Comparison of ENCODE assay signal across 9 cellular contexts in the genomic region with DNA sequence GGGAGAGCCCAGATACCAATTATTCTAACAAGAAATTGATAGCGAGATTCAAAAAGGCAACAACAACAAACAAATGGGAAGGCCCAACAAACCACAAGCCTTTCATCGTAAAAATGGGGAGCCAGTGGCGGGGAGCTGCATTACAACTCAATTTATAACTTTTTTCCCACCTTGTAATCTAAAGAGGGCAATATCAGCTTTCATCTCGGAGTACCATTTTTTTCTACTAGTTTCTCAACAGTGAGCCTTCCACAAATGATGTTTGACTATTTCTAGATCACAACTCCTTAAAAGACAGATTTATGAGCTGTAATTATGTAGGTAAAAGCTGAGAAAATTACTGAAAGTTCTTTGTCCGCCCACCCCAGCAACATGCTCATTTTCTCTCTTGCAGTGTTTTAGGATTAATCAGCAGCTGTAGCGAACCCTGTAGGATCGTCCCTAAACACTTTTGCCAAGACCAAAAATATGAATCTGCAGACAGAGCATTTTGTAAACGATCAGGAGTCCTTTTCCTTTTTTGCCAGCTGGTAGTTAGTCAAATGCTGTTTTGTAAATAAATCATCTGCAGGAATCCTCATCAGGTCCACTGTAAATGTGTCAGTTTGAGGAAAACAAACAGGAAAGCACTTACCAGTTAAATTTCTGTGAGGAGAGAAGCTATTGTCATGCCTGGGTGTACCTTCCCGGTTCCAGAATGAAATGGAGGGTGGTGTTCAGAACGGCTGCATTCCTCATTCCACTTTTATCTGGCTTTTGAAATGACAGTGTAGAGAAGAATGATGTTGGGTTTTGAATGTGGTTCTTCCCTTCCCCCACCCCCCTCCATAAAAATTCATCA. TPM values are rescaled to one million over a fixed set of nuclear protein-coding genes. Genes with fewer than 3 reads are reported as not detected.
DNase-seq lines count a peak whose midpoint lies in the region; ATAC-seq and TF ChIP-seq lines count a peak whose summit lies in the region.
"Had no signal": no experiment of that assay in that cellular context is flagged by ENCODE, and none has a peak within 500 bp of the region (broad histone marks: within the 10 kb centered on the region; RNA-seq: fewer than 3 reads in every experiment).

No MANE protein-coding gene starts in this region.

- peak overlapping the region; percentile 19 to 30 for H3K4me3 ChIP-seq in stomach smooth muscle (ENCODE audit: low read length in 2 of 2)

- CTCF ChIA-PET in RWPE1 (lab: Yijun Ruan, JAX): no interaction called here

- H3K4me1 ChIP-seq in stomach smooth muscle (ENCODE audit: control insufficient read depth, insufficient read depth, low read length): no peaks in the 10 kb centered on the region

- H3K4me3 Mint-ChIP-seq in activated T-helper 2 cell treated with anti-CD3 and anti-CD28 coated beads, Interferon-gamma antibody, Interleukin-2, Interleukin-4, amounts not matched to agents 10 μg/mL and 5 μg/mL and 100 μg/mL, durations not matched to agents 14 hours and 24 hours and 36 hours (ENCODE audit: low read depth): no peak overlapping the region

- H3K27me3 ChIP-seq in stomach smooth muscle (ENCODE audit: control insufficient read depth in 1 of 2, insufficient read depth in 2 of 2, low read length in 2 of 2): no peaks in the 10 kb centered on the region

- H3K4me1 Mint-ChIP-seq in activated T-helper 2 cell treated with anti-CD3 and anti-CD28 coated beads, Interferon-gamma antibody, Interleukin-2, Interleukin-4, amounts not matched to agents 10 μg/mL and 5 μg/mL and 100 μg/mL, durations not matched to agents 14 hours and 24 hours and 36 hours (ENCODE audit: low read depth): peaks cover 4% of the 10 kb centered on the region

- no peaks in the 10 kb centered on the region for H3K9me3 ChIP-seq in stomach smooth muscle (ENCODE audit: control insufficient read depth in 2 of 2, low read length in 2 of 2)

- ATAC-seq in left ventricle myocardium superior (peak; percentile 37), GM18909 (IDR thresholded peaks at IDR 0.05; ENCODE audit: poor library complexity, unreplicated experiment) (no peak), GM21447 (IDR thresholded peaks at IDR 0.05; ENCODE audit: unreplicated experiment) (no peak)

- H3K36me3 Mint-ChIP-seq in activated T-helper 2 cell treated with anti-CD3 and anti-CD28 coated beads, Interferon-gamma antibody, Interleukin-2, Interleukin-4, amounts not matched to agents 10 μg/mL and 5 μg/mL and 100 μg/mL, durations not matched to agents 14 hours and 24 hours and 36 hours (ENCODE audit: low read depth): no peaks in the 10 kb centered on the region

- H3K27ac Mint-ChIP-seq in activated T-helper 2 cell treated with anti-CD3 and anti-CD28 coated beads, Interferon-gamma antibody, Interleukin-2, Interleukin-4, amounts not matched to agents 10 μg/mL and 5 μg/mL and 100 μg/mL, durations not matched to agents 14 hours and 24 hours and 36 hours: no peak overlapping the region

- no peak overlapping the region for H3K9ac ChIP-seq in stomach smooth muscle (ENCODE audit: low read length in 2 of 2)

- H3K36me3 ChIP-seq in stomach smooth muscle (ENCODE audit: control insufficient read depth in 2 of 2, insufficient read depth in 2 of 2, low read length in 2 of 2): no peaks in the 10 kb centered on the region

- peaks cover 23% of the 10 kb centered on the region for H3K27me3 Mint-ChIP-seq in activated T-helper 2 cell treated with anti-CD3 and anti-CD28 coated beads, Interferon-gamma antibody, Interleukin-2, Interleukin-4, amounts not matched to agents 10 μg/mL and 5 μg/mL and 100 μg/mL, durations not matched to agents 14 hours and 24 hours and 36 hours (ENCODE audit: low read depth)

- DNase-seq in DMS79 treated with DMSO at 0.1 percent for 48 hours (lab: John Stamatoyannopoulos, UW) (peak; percentile 9), DMS79 (lab: John Stamatoyannopoulos, UW) (no peak), RWPE1 (ENCODE audit: low spot score) (peak; percentile 21), left ventricle myocardium superior (no peak)
- DNase-seq in activated T-helper 2 cell treated with anti-CD3 and anti-CD28 coated beads, Interferon-gamma antibody, Interleukin-2, Interleukin-4, amounts not matched to agents 10 μg/mL and 5 μg/mL and 100 μg/mL, durations not matched to agents 14 hours and 24 hours and 36 hours (ENCODE audit: low spot score): no peak
- DNase-seq: 8988T had no signal

- H3K9me3 Mint-ChIP-seq in activated T-helper 2 cell treated with anti-CD3 and anti-CD28 coated beads, Interferon-gamma antibody, Interleukin-2, Interleukin-4, amounts not matched to agents 10 μg/mL and 5 μg/mL and 100 μg/mL, durations not matched to agents 14 hours and 24 hours and 36 hours: no peaks in the 10 kb centered on the region

- intact Hi-C loops in left ventricle myocardium superior (cut with micrococcal nuclease): no loop called here
- intact Hi-C loops in activated T-helper 2 cell treated with anti-CD3 and anti-CD28 coated beads, Interferon-gamma antibody, Interleukin-2, Interleukin-4, amounts not matched to agents 10 μg/mL and 5 μg/mL and 100 μg/mL, durations not matched to agents 14 hours and 24 hours and 36 hours (cut with micrococcal nuclease): no loop called here

- no peak overlapping the region for H3K27ac ChIP-seq in RWPE1
- no peak overlapping the region for H3K27ac ChIP-seq in stomach smooth muscle (ENCODE audit: low read length)

- TF ChIP-seq CTCF in RWPE1 (conservative IDR thresholded peaks at IDR 0.05; ENCODE audit: low read depth): no peak

- POLR2A ChIA-PET in RWPE1 (lab: Yijun Ruan, JAX; ENCODE audit: low non-redundant PET): interaction anchor here (0.7 kb wide), 1 partner anchor 49 kb away, joined by 3 read pairs; no protein-coding TSS in a partner anchor

RNA-seq across cellular contexts. Expression of a gene that starts 53.2 kb away (rescaled TPM):
- total RNA-seq in left ventricle myocardium superior: 258 TPM
- 719 and 724 TPM in 2 replicates for total RNA-seq in activated T-helper 2 cell treated with anti-CD3 and anti-CD28 coated beads, Interferon-gamma antibody, Interleukin-2, Interleukin-4, amounts not matched to agents 10 μg/mL and 5 μg/mL and 100 μg/mL, durations not matched to agents 14 hours and 24 hours and 36 hours

RNA-seq across cellular contexts. Expression of a gene that starts 53.6 kb away (rescaled TPM):
- 503 TPM for total RNA-seq in left ventricle myocardium superior
- total RNA-seq in activated T-helper 2 cell treated with anti-CD3 and anti-CD28 coated beads, Interferon-gamma antibody, Interleukin-2, Interleukin-4, amounts not matched to agents 10 μg/mL and 5 μg/mL and 100 μg/mL, durations not matched to agents 14 hours and 24 hours and 36 hours: 80.7 and 84.3 TPM in 2 replicates

Comparison
In these comparisons a context has a peak if more than half of its experiments do, and no peak if none do; other contexts are left out.
1. DNase-seq: peak in DMS79 treated with DMSO at 0.1 percent for 48 hours (single experiment) and RWPE1 (single experiment); none in DMS79 (single experiment), left ventricle myocardium superior (single experiment) and activated T-helper 2 cell treated with anti-CD3 and anti-CD28 coated beads, Interferon-gamma antibody, Interleukin-2, Interleukin-4, amounts not matched to agents 10 μg/mL and 5 μg/mL and 100 μg/mL, durations not matched to agents 14 hours and 24 hours and 36 hours (single experiment).